8 cellular contexts compared by ENCODE assay signal in the genomic region with DNA sequence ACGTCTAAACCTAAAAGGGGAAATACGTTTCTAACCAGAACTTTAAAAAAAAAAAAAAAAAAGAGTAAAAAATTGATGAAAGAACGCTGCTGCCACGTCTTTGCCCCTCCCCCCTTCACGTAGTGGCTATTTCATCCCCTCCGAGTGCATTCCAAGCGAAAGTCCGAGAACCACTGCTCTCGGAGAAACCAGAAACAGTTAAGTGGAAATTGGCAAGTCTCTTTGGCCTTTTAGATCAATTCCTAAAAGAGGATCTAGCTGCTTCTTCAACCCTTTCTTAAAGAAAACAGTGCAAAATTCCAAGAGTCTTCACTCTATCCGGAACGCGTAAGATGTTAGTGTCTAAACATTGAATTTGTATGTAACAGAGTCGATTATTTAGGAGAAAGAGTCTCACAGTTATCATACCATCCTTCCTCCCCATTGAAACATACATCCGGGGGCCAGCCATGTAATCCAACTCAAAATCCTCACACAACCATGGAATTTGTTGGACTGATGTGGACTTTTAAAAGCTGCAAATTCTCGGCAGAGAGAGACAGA. TPM values are rescaled to one million over a fixed set of nuclear protein-coding genes. Genes with fewer than 3 reads are reported as not detected.
A peak's percentile ranks its signal among the peaks of the same experiment; 100 is the strongest.
DNase-seq lines count a peak whose midpoint lies in the region; ATAC-seq, FAIRE-seq and TF ChIP-seq lines count a peak whose summit lies in the region.

No MANE protein-coding gene starts in this region.

- H3K27me3 Mint-ChIP-seq in activated naive CD8-positive, alpha-beta T cell treated with anti-CD3 and anti-CD28 coated beads for 36 hours = no peaks in the 10 kb centered on the region

- ATAC-seq in HG02763 (IDR thresholded peaks at IDR 0.05; ENCODE audit: unreplicated experiment) = no peak
- no peak for ATAC-seq in HG03045 (IDR thresholded peaks at IDR 0.05; ENCODE audit: unreplicated experiment)

- peak overlapping the region; percentile 96 for H3K27ac Mint-ChIP-seq in activated naive CD8-positive, alpha-beta T cell treated with anti-CD3 and anti-CD28 coated beads for 36 hours

- peaks cover 2% of the 10 kb centered on the region for H3K79me2 ChIP-seq in parathyroid adenoma

- no peak overlapping the region for H3K9ac ChIP-seq in parathyroid adenoma

- DNase-seq in AG09309 (ENCODE audit: low read depth) (no peak), H54 (ENCODE audit: insufficient read length, low spot score) (no peak), RCC 7860 (ENCODE audit: low spot score) (peak; percentile 62), cardiac muscle cell (ENCODE audit: low read depth in 1 of 2, low spot score in 1 of 2) (peak; percentile 80 to 91)
- peak; percentile 36 for DNase-seq in activated naive CD8-positive, alpha-beta T cell treated with anti-CD3 and anti-CD28 coated beads for 36 hours

- H3K4me3 ChIP-seq in AG09309 (ENCODE audit: control insufficient read depth, low read depth, low read length) (peak overlapping the region; percentile 74), cardiac muscle cell (peak overlapping the region; percentile 90), parathyroid adenoma (ENCODE audit: low read depth, low read length) (peak overlapping the region; percentile 77)

- no peaks in the 10 kb centered on the region for H3K9me3 Mint-ChIP-seq in activated naive CD8-positive, alpha-beta T cell treated with anti-CD3 and anti-CD28 coated beads for 36 hours

- H3K4me2 ChIP-seq in parathyroid adenoma (ENCODE audit: low read length) = peak overlapping the region; percentile 83

- TF ChIP-seq CTCF in AG09309 (IDR thresholded peaks at IDR 0.05; ENCODE audit: control insufficient read depth, insufficient read depth, low read depth, low read length, missing control alignments) (no peak), cardiac muscle cell (IDR thresholded peaks at IDR 0.05; ENCODE audit: low read depth, low read length) (no peak), parathyroid adenoma (IDR thresholded peaks at IDR 0.05) (no peak)

- peak overlapping the region; percentile 70 for H2AFZ ChIP-seq in parathyroid adenoma

- H3K9me3 ChIP-seq in cardiac muscle cell (ENCODE audit: low read depth) (no peaks in the 10 kb centered on the region), parathyroid adenoma (ENCODE audit: control insufficient read depth, low read length) (no peaks in the 10 kb centered on the region)

- 0 out of 2 replicates have a peak, but pooled peaks have one; percentile 18 for TF ChIP-seq POLR2A in H54 (IDR thresholded peaks at IDR 0.05; ENCODE audit: low read depth, low read length)

- FAIRE-seq in H54 (lab: Jason Lieb, UNC) = peak; percentile 89
- FAIRE-seq in RCC 7860 (lab: Jason Lieb, UNC) = peak; percentile 61

- H3K36me3 ChIP-seq in cardiac muscle cell (no peaks in the 10 kb centered on the region), parathyroid adenoma (ENCODE audit: control insufficient read depth, insufficient read depth, low read length) (no peaks in the 10 kb centered on the region)

- peak overlapping the region; percentile 93 for H3K4me3 Mint-ChIP-seq in activated naive CD8-positive, alpha-beta T cell treated with anti-CD3 and anti-CD28 coated beads for 36 hours

- peaks cover 26% of the 10 kb centered on the region for H3K4me1 Mint-ChIP-seq in activated naive CD8-positive, alpha-beta T cell treated with anti-CD3 and anti-CD28 coated beads for 36 hours

- peaks cover 26% of the 10 kb centered on the region for H3K36me3 Mint-ChIP-seq in activated naive CD8-positive, alpha-beta T cell treated with anti-CD3 and anti-CD28 coated beads for 36 hours

- H3K27me3 ChIP-seq in cardiac muscle cell (no peaks in the 10 kb centered on the region), parathyroid adenoma (ENCODE audit: control insufficient read depth, insufficient read depth, low read length) (no peaks in the 10 kb centered on the region)

- peaks cover 29% of the 10 kb centered on the region for H3K4me1 ChIP-seq in cardiac muscle cell (ENCODE audit: low read depth)
- no peaks in the 10 kb centered on the region for H3K4me1 ChIP-seq in parathyroid adenoma

- H3K27ac ChIP-seq in cardiac muscle cell (peak overlapping the region; percentile 88), parathyroid adenoma (peak overlapping the region; percentile 66)

RNA-seq across cellular contexts. Expression of gene P4HA1, which starts 1.1 kb away (rescaled TPM):
- total RNA-seq in activated naive CD8-positive, alpha-beta T cell treated with anti-CD3 and anti-CD28 coated beads for 36 hours = 10 to 100 TPM; 44.5 to 45.4 TPM
- 92.0 and 103 TPM in 2 replicates for total RNA-seq in cardiac muscle cell
- 172 and 174 TPM in 2 replicates for polyA plus RNA-seq in cardiac muscle cell

RNA-seq across cellular contexts. Expression of gene NUDT13, which starts 14.7 kb away (rescaled TPM):
- total RNA-seq in activated naive CD8-positive, alpha-beta T cell treated with anti-CD3 and anti-CD28 coated beads for 36 hours = 1 to 10 TPM; 1.2 to 1.4 TPM
- 1.5 and 2.1 TPM in 2 replicates for total RNA-seq in cardiac muscle cell
- 1.7 and 3.1 TPM in 2 replicates for polyA plus RNA-seq in cardiac muscle cell

Comparison
In these comparisons a context has a peak if more than half of its experiments do, and no peak if none do; other contexts are left out.
1. DNase-seq: peak in RCC 7860 (single experiment), activated naive CD8-positive, alpha-beta T cell treated with anti-CD3 and anti-CD28 coated beads for 36 hours (single experiment) and cardiac muscle cell (2 of 2); none in AG09309 (single experiment) and H54 (single experiment).
2. Peak in every context shown above with its lines, with median percentiles within 50 percentile points of each other: H3K4me3 ChIP-seq.